Comparison of ENCODE assay signal across 2 cellular contexts in genomic region chr22:39818050-39818449, GRCh38.
TF ChIP-seq lines count a peak whose summit lies in the region.

No MANE protein-coding gene starts in this region.

TF ChIP-seq in IMR-90, 13 proteins besides CTCF, POLR2A, EP300 and RAD21:
- TF ChIP-seq MAFK (IDR thresholded peaks at IDR 0.05; ENCODE audit: low read depth, low read length) (no peak), BHLHE40 (IDR thresholded peaks at IDR 0.05; ENCODE audit: low read depth, low read length) (0 out of 2 replicates have a peak, but pooled peaks have one; percentile 22)
- TF ChIP-seq, protein P1, sequence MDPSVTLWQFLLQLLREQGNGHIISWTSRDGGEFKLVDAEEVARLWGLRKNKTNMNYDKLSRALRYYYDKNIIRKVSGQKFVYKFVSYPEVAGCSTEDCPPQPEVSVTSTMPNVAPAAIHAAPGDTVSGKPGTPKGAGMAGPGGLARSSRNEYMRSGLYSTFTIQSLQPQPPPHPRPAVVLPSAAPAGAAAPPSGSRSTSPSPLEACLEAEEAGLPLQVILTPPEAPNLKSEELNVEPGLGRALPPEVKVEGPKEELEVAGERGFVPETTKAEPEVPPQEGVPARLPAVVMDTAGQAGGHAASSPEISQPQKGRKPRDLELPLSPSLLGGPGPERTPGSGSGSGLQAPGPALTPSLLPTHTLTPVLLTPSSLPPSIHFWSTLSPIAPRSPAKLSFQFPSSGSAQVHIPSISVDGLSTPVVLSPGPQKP (IDR thresholded peaks at IDR 0.05; ENCODE audit: borderline replicate concordance, low read depth, low read length) = no peak

TF ChIP-seq in GM12878, 131 proteins besides CTCF, POLR2A, EP300 and RAD21:
- TF ChIP-seq BHLHE40 (IDR thresholded peaks at IDR 0.05; ENCODE audit: borderline replicate concordance in 1 of 2, low read depth in 2 of 2, low read length in 1 of 2) (no peak), PAX8 (IDR thresholded peaks at IDR 0.05) (no peak), ZBED1 (IDR thresholded peaks at IDR 0.05; ENCODE audit: borderline replicate concordance) (no peak), IKZF1 (conservative IDR thresholded peaks at IDR 0.05) (no peak)
TF ChIP-seq in GM12878: peak in this region for 0.
